32 cellular contexts compared by ENCODE assay signal in the genomic region with DNA sequence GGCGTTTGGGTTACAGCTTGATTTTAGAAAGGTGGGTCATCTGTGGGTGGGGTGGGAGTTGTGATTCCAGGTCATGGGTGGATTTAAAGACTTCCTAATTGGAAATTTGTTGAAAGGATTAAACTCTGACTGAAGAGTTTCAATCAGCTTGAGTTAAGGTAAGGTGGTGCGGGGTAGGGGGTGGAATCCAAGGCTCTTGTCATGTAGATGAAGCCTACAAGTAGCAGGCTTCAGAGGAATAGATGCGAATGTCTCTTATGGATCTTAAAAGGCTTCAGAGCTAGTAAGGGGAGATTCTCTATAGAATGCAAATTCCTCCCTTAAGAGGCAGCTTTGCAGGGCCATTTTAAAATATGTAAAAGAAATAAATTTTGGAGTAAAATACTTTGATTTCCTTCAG.
"Had no signal": no experiment of that assay in that cellular context is flagged by ENCODE, and none has a peak within 500 bp of the region (broad histone marks: within the 10 kb centered on the region; RNA-seq: fewer than 3 reads in every experiment).

No MANE protein-coding gene starts in this region.

- H3K27ac Mint-ChIP-seq: activated CD4-positive, alpha-beta memory T cell treated with anti-CD3 and anti-CD28 coated beads, Interleukin-2, amount 10 ng/mL, durations not matched to agents 7 days and 5 days; activated CD4-positive, alpha-beta T cell treated with anti-CD3 and anti-CD28 coated beads, Interleukin-2, amount 10 ng/mL, durations not matched to agents 7 days and 5 days; activated naive CD4-positive, alpha-beta T cell treated with anti-CD3 and anti-CD28 coated beads, Interleukin-2, amount 10 ng/mL, durations not matched to agents 7 days and 5 days; activated naive CD8-positive, alpha-beta T cell treated with anti-CD3 and anti-CD28 coated beads, Interleukin-2, amount 10 ng/mL, durations not matched to agents 7 days and 5 days; activated T-cell treated with anti-CD3 and anti-CD28 coated beads, Interleukin-2, amount 50 U/mL, for 24 hours; brain; nephron; progenitor cell of endocrine pancreas; stimulated activated effector memory CD8-positive, alpha-beta T cell treated with anti-CD3 and anti-CD28 coated beads, Interleukin-12 subunit alpha, Interleukin-12 subunit beta, amount 100 ng/mL, for 72 hours; stimulated activated naive CD8-positive, alpha-beta T cell treated with anti-CD3 and anti-CD28 coated beads, Interleukin-15, Interleukin-2, amounts not matched to agents 100 ng/mL and 50 ng/mL, for 24 hours had no signal

- H3K27ac ChIP-seq: ascending aorta, cardiac muscle cell, colonic mucosa, gastroesophageal sphincter, heart right ventricle, left lung, neutrophil, ovary, right lobe of liver, thoracic aorta, uterus had no signal

- H3K36me3 ChIP-seq: ascending aorta, cardiac muscle cell, colonic mucosa, gastroesophageal sphincter, heart right ventricle, left lung, neutrophil, ovary, right lobe of liver, thoracic aorta, uterus had no signal

- H3K9me3 Mint-ChIP-seq: activated naive CD8-positive, alpha-beta T cell treated with anti-CD3 and anti-CD28 coated beads, Interleukin-2, amount 10 ng/mL, durations not matched to agents 7 days and 5 days had no signal

- H3K4me1 Mint-ChIP-seq: activated CD4-positive, alpha-beta memory T cell treated with anti-CD3 and anti-CD28 coated beads, Interleukin-2, amount 10 ng/mL, durations not matched to agents 7 days and 5 days; activated CD4-positive, alpha-beta T cell treated with anti-CD3 and anti-CD28 coated beads, Interleukin-2, amount 10 ng/mL, durations not matched to agents 7 days and 5 days; activated naive CD4-positive, alpha-beta T cell treated with anti-CD3 and anti-CD28 coated beads, Interleukin-2, amount 10 ng/mL, durations not matched to agents 7 days and 5 days; activated naive CD8-positive, alpha-beta T cell treated with anti-CD3 and anti-CD28 coated beads, Interleukin-2, amount 10 ng/mL, durations not matched to agents 7 days and 5 days; brain; nephron; stimulated activated effector memory CD8-positive, alpha-beta T cell treated with anti-CD3 and anti-CD28 coated beads, Interleukin-12 subunit alpha, Interleukin-12 subunit beta, amount 100 ng/mL, for 72 hours had no signal

- FAIRE-seq: islet of Langerhans had no signal

- H3K36me3 Mint-ChIP-seq: activated naive CD4-positive, alpha-beta T cell treated with anti-CD3 and anti-CD28 coated beads, Interleukin-2, amount 10 ng/mL, durations not matched to agents 7 days and 5 days; activated naive CD8-positive, alpha-beta T cell treated with anti-CD3 and anti-CD28 coated beads, Interleukin-2, amount 10 ng/mL, durations not matched to agents 7 days and 5 days; brain; stimulated activated effector memory CD8-positive, alpha-beta T cell treated with anti-CD3 and anti-CD28 coated beads, Interleukin-12 subunit alpha, Interleukin-12 subunit beta, amount 100 ng/mL, for 72 hours had no signal

- H3K9me3 ChIP-seq: colonic mucosa, neutrophil, right lobe of liver, thoracic aorta, uterus had no signal

- H3K4me1 ChIP-seq: ascending aorta, colonic mucosa, gastroesophageal sphincter, heart right ventricle, left lung, right lobe of liver, uterus had no signal

- H3K4me3 Mint-ChIP-seq: activated CD4-positive, alpha-beta memory T cell treated with anti-CD3 and anti-CD28 coated beads, Interleukin-2, amount 10 ng/mL, durations not matched to agents 7 days and 5 days; activated CD4-positive, alpha-beta T cell treated with anti-CD3 and anti-CD28 coated beads, Interleukin-2, amount 10 ng/mL, durations not matched to agents 7 days and 5 days; activated naive CD4-positive, alpha-beta T cell treated with anti-CD3 and anti-CD28 coated beads, Interleukin-2, amount 10 ng/mL, durations not matched to agents 7 days and 5 days; activated naive CD8-positive, alpha-beta T cell treated with anti-CD3 and anti-CD28 coated beads, Interleukin-2, amount 10 ng/mL, durations not matched to agents 7 days and 5 days; activated T-cell treated with anti-CD3 and anti-CD28 coated beads, Interleukin-2, amount 50 U/mL, for 24 hours; brain; nephron; stimulated activated effector memory CD8-positive, alpha-beta T cell treated with anti-CD3 and anti-CD28 coated beads, Interleukin-12 subunit alpha, Interleukin-12 subunit beta, amount 100 ng/mL, for 72 hours; stimulated activated naive CD8-positive, alpha-beta T cell treated with anti-CD3 and anti-CD28 coated beads, Interleukin-15, Interleukin-2, amounts not matched to agents 100 ng/mL and 50 ng/mL, for 24 hours had no signal

- H3K27me3 ChIP-seq: ascending aorta, cardiac muscle cell, colonic mucosa, gastroesophageal sphincter, heart right ventricle, left lung, neutrophil, ovary, right lobe of liver, uterus had no signal

- DNase-seq: activated CD4-positive, alpha-beta memory T cell treated with anti-CD3 and anti-CD28 coated beads, Interleukin-2, amount 10 ng/mL, durations not matched to agents 7 days and 5 days; activated CD4-positive, alpha-beta T cell treated with anti-CD3 and anti-CD28 coated beads for 1 hour; activated CD4-positive, alpha-beta T cell treated with anti-CD3 and anti-CD28 coated beads, Interleukin-2, amount 10 ng/mL, durations not matched to agents 7 days and 5 days; activated CD8-positive, alpha-beta memory T cell treated with anti-CD3 and anti-CD28 coated beads, Interleukin-2, amount 50 U/mL, for 48 hours; activated gamma-delta T cell; activated naive CD4-positive, alpha-beta T cell treated with anti-CD3 and anti-CD28 coated beads, Interleukin-2, amount 10 ng/mL, durations not matched to agents 7 days and 5 days; activated naive CD8-positive, alpha-beta T cell treated with anti-CD3 and anti-CD28 coated beads, Interleukin-2, amount 10 ng/mL, durations not matched to agents 7 days and 5 days; activated T-cell treated with anti-CD3 and anti-CD28 coated beads, Interleukin-2, amount 50 U/mL, for 24 hours; cerebellar nuclear complex; colonic mucosa; effector CD8-positive, alpha-beta T cell; erythroblast; heart right ventricle; left lung; ovary; right lobe of liver; stimulated activated CD4-positive, alpha-beta T cell treated with anti-CD3 and anti-CD28 coated beads, Interleukin-2, amount 100 ng/mL, for 48 hours; T-helper 2 cell; trophoblast cell; uterus had no signal

- H3K4me3 ChIP-seq: ascending aorta, cardiac muscle cell, colonic mucosa, gastroesophageal sphincter, heart right ventricle, left lung, lung, ovary, right lobe of liver, thoracic aorta, uterus had no signal

- H3K27me3 Mint-ChIP-seq: activated CD4-positive, alpha-beta memory T cell treated with anti-CD3 and anti-CD28 coated beads, Interleukin-2, amount 10 ng/mL, durations not matched to agents 7 days and 5 days; activated CD4-positive, alpha-beta T cell treated with anti-CD3 and anti-CD28 coated beads, Interleukin-2, amount 10 ng/mL, durations not matched to agents 7 days and 5 days; activated naive CD4-positive, alpha-beta T cell treated with anti-CD3 and anti-CD28 coated beads, Interleukin-2, amount 10 ng/mL, durations not matched to agents 7 days and 5 days; activated naive CD8-positive, alpha-beta T cell treated with anti-CD3 and anti-CD28 coated beads, Interleukin-2, amount 10 ng/mL, durations not matched to agents 7 days and 5 days; activated T-cell treated with anti-CD3 and anti-CD28 coated beads, Interleukin-2, amount 50 U/mL, for 24 hours; progenitor cell of endocrine pancreas; stimulated activated naive CD8-positive, alpha-beta T cell treated with anti-CD3 and anti-CD28 coated beads, Interleukin-15, Interleukin-2, amounts not matched to agents 100 ng/mL and 50 ng/mL, for 24 hours had no signal
